ENCODE assay signal across 13 cellular contexts in the genomic region with DNA sequence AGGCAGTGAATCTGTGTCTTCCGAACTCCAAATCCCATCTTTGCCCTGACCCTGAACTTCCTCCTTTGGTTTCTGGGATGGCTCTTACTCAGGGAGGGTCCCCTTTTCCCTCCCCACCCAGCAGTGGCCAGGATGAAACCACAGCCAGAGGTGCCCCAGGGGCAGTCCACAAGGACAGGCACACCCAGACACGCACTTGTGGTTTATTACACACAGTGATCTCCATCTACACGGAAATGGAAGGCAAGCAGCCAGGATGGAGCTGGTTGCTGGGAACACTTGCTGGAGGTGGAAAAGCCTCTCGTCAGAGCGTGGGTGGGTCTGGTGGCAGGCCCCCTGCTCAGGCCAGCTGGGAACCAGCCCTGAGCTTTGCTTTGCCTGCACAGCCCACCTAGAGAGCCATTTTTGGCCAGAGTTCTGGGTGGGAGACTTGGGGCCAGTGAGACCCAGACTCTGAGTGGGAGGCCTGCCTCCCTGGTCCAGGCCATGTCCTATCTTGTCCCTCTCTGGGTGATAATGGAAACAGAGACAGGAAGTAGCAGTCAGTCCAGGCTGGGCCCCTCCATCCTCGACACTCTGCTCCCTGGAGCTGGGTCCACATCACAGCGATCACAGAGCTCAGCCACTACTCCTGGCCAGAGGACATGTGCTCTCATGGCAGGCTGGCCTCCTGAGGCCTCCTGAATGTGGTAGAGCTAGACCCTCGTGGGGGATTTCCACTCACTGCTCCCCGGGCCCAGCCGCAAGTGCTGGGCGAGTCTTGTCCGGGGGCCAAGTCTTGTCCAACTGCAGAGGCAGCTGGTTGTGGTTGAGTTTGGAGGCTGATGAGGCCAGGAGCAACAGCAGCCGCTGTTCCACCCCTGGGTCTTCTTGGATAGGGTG. TPM values are rescaled to one million over a fixed set of nuclear protein-coding genes. Genes with fewer than 3 reads are reported as not detected.
DNase-seq lines count a peak whose midpoint lies in the region; ATAC-seq, FAIRE-seq and TF ChIP-seq lines count a peak whose summit lies in the region.
"Had no signal": no experiment of that assay in that cellular context is flagged by ENCODE, and none has a peak within 500 bp of the region (broad histone marks: within the 10 kb centered on the region; RNA-seq: fewer than 3 reads in every experiment).

No MANE protein-coding gene starts in this region.

- H3K9ac ChIP-seq in H1 (replicated peaks in 1 of 4; ENCODE audit: extremely low read depth in 1 of 4, low read depth in 3 of 4, low read length in 3 of 4) = no peak overlapping the region

- peak overlapping the region; percentile 54 for H3K4ac ChIP-seq in H1 (replicated peaks; ENCODE audit: insufficient read length, low read depth, low read length)

- H3K27me3 ChIP-seq in Peyer's patch (no peaks in the 10 kb centered on the region), H1 (replicated peaks in 1 of 4; ENCODE audit: control insufficient read depth in 3 of 4, extremely low read depth in 1 of 4, insufficient read depth in 3 of 4, low read length in 3 of 4) (no peaks in the 10 kb centered on the region)

- H3K79me2 ChIP-seq in H1 (ENCODE audit: control insufficient read depth in 1 of 2, insufficient read depth in 2 of 2, low read length in 2 of 2) = no peaks in the 10 kb centered on the region

- TF ChIP-seq POLR2A in Peyer's patch (IDR thresholded peaks at IDR 0.05) (no peak), H1 (IDR thresholded peaks at IDR 0.05; ENCODE audit: control extremely low read depth in 1 of 2, low read depth in 2 of 2, low read length in 2 of 2) (no peak)

- POLR2A ChIA-PET in H1 (lab: Charles Lee; ENCODE audit: partially characterized antibody) (interaction anchor here (0.6 to 21.6 kb wide), 4 partner anchors 9 to 389 kb away, joined by 3 to 507 read pairs (median 3); a partner anchor contains a TSS), WTC11 (lab: Charles Lee) (no interaction called here)

- no peak overlapping the region for H3K56ac ChIP-seq in H1 (replicated peaks; ENCODE audit: insufficient read length, low read depth, low read length)

- no peak for TF ChIP-seq RAD21 in H1 (IDR thresholded peaks at IDR 0.05 in 1 of 2, conservative IDR thresholded peaks at IDR 0.05 in 1 of 2; ENCODE audit: low read depth in 2 of 2, low read length in 2 of 2)

- no peak for FAIRE-seq in H1 (lab: Jason Lieb, UNC)
- FAIRE-seq: A204.1, islet of Langerhans had no signal

- no peak overlapping the region for H2BK12ac ChIP-seq in H1 (ENCODE audit: low read depth, low read length)

- H3K18ac ChIP-seq in H1 (ENCODE audit: extremely low read depth, low read length) = no peak overlapping the region

- H3K79me1 ChIP-seq in H1 (ENCODE audit: low read depth, low read length) = no peaks in the 10 kb centered on the region; the same call in 1 of the 2 replicates

- H2AFZ ChIP-seq in H1 (ENCODE audit: low read length) = no peak overlapping the region

- H3K4me2 ChIP-seq in H1 (ENCODE audit: insufficient read depth in 1 of 2, low read depth in 2 of 2, low read length in 2 of 2) = no peak overlapping the region

- H3K36me3 ChIP-seq in Peyer's patch = no peaks in the 10 kb centered on the region
- H3K36me3 ChIP-seq in H1 (ENCODE audit: control insufficient read depth in 2 of 4, insufficient read depth in 4 of 4, low read length in 3 of 4) = no peaks in the 10 kb centered on the region

- no peak for DNase-seq in T-helper 2 cell treated with Interferon-gamma antibody and Interleukin-4, amounts not matched to agents 5 μg/mL and 100 μg/mL, for 36 hours (ENCODE audit: low spot score)
- DNase-seq in T-helper 2 cell (no peak), Peyer's patch (peak in 2 of 3 donors; percentile 69 to 82), H1 (ENCODE audit: low read depth in 1 of 2, low spot score in 2 of 2) (no peak), skeletal muscle cell (ENCODE audit: low read depth) (peak; percentile 8), WTC11 (ENCODE audit: low spot score) (no peak), kidney glomerular epithelial cell (lab: John Stamatoyannopoulos, UW) (no peak)
- DNase-seq: NCI-H1417 had no signal

- H3K27ac Mint-ChIP-seq in T-helper 2 cell treated with Interferon-gamma antibody and Interleukin-4, amounts not matched to agents 5 μg/mL and 100 μg/mL, for 36 hours = peak overlapping the region; percentile 75
- no peak overlapping the region for H3K27ac Mint-ChIP-seq in WTC11

- H3K36me3 Mint-ChIP-seq in T-helper 2 cell treated with Interferon-gamma antibody and Interleukin-4, amounts not matched to agents 5 μg/mL and 100 μg/mL, for 36 hours (ENCODE audit: low read depth) = no peaks in the 10 kb centered on the region
- H3K36me3 Mint-ChIP-seq in WTC11 = no peaks in the 10 kb centered on the region
- H3K36me3 Mint-ChIP-seq: activated naive CD4-positive, alpha-beta T cell treated with anti-CD3 and anti-CD28 coated beads, Interleukin-2, amount 50 U/mL, for 72 hours had no signal

- CTCF ChIA-PET in H1 (lab: Charles Lee; ENCODE audit: partially characterized antibody) = interaction anchor here (1.0 to 1.4 kb wide), 6 partner anchors 9 to 45 kb away, joined by 3 to 7 read pairs (median 4); no protein-coding TSS in a partner anchor
- CTCF ChIA-PET in WTC11 (lab: Charles Lee) = interaction anchor here (0.5 to 3.3 kb wide), 3 partner anchors 14 to 392 kb away, joined by 3 to 11 read pairs (median 3); a partner anchor contains a TSS

- ATAC-seq in WTC11 = no peak
- ATAC-seq in HG03045 (IDR thresholded peaks at IDR 0.05; ENCODE audit: unreplicated experiment) = no peak
- ATAC-seq: activated naive CD4-positive, alpha-beta T cell treated with anti-CD3 and anti-CD28 coated beads, Interleukin-2, amount 50 U/mL, for 72 hours had no signal

- H3K27ac ChIP-seq in Peyer's patch (peak overlapping the region in 3 of 4 donors; percentile 50 to 69 (median 68)), H1 (ENCODE audit: low read depth, low read length) (no peak overlapping the region)

- TF ChIP-seq CTCF in Peyer's patch (IDR thresholded peaks at IDR 0.05) = no peak
- TF ChIP-seq CTCF in H1 (IDR thresholded peaks at IDR 0.05; ENCODE audit: control extremely low read depth in 1 of 3, insufficient read depth in 1 of 3, low read depth in 1 of 3, low read length in 3 of 3) = no peak
- no peak for TF ChIP-seq CTCF in WTC11 (IDR thresholded peaks at IDR 0.05)

- H3K4me3 ChIP-seq in Peyer's patch (no peak overlapping the region), H1 (ENCODE audit: extremely low read depth in 1 of 4, insufficient read depth in 2 of 4, low read depth in 3 of 4, low read length in 4 of 4) (no peak overlapping the region), skeletal muscle cell (ENCODE audit: low read depth, low read length) (no peak overlapping the region)

- H2BK20ac ChIP-seq in H1 (ENCODE audit: low read length) = no peak overlapping the region

- no peak overlapping the region for H3K23ac ChIP-seq in H1 (ENCODE audit: insufficient read length)

- peak overlapping the region; percentile 15 for H3K4me3 Mint-ChIP-seq in T-helper 2 cell treated with Interferon-gamma antibody and Interleukin-4, amounts not matched to agents 5 μg/mL and 100 μg/mL, for 36 hours
- no peak overlapping the region for H3K4me3 Mint-ChIP-seq in WTC11

- H4K5ac ChIP-seq in H1 (ENCODE audit: insufficient read length, low read depth, low read length) = no peak overlapping the region

- peaks cover 26% of the 10 kb centered on the region for H3K4me1 Mint-ChIP-seq in T-helper 2 cell treated with Interferon-gamma antibody and Interleukin-4, amounts not matched to agents 5 μg/mL and 100 μg/mL, for 36 hours (ENCODE audit: low read depth)
- peaks cover 11% of the 10 kb centered on the region for H3K4me1 Mint-ChIP-seq in WTC11

- no peak overlapping the region for H2AK5ac ChIP-seq in H1 (ENCODE audit: low read depth, low read length)

- H3K14ac ChIP-seq in H1 (ENCODE audit: insufficient read length) = no peak overlapping the region

- peaks cover 2% of the 10 kb centered on the region; the same call in 1 of the 2 replicates for H3K23me2 ChIP-seq in H1 (ENCODE audit: low read depth, low read length)

- H2BK120ac ChIP-seq in H1 (replicated peaks; ENCODE audit: low read depth, low read length) = no peak overlapping the region

- peaks cover 5 to 46% (median 26%) of the 10 kb centered on the region in 4 donors for H3K4me1 ChIP-seq in Peyer's patch
- peaks cover 0 to 9% (median 1%) of the 10 kb centered on the region in 4 experiments; a peak in 5 of 7 replicates for H3K4me1 ChIP-seq in H1 (replicated peaks in 1 of 4; ENCODE audit: control insufficient read depth in 3 of 4, insufficient read depth in 4 of 4, low read length in 3 of 4)

- H2BK5ac ChIP-seq in H1 (ENCODE audit: low read depth, low read length) = no peak overlapping the region

- H3K9me3 ChIP-seq in Peyer's patch = no peaks in the 10 kb centered on the region
- H3K9me3 ChIP-seq in H1 (ENCODE audit: insufficient read depth in 2 of 2, low read depth in 1 of 2, low read length in 1 of 2) = no peaks in the 10 kb centered on the region

- no peaks in the 10 kb centered on the region for H4K20me1 ChIP-seq in H1 (replicated peaks in 1 of 2; ENCODE audit: control insufficient read depth in 1 of 2, insufficient read depth in 2 of 2, low read length in 2 of 2)

- H3K9me3 Mint-ChIP-seq in T-helper 2 cell treated with Interferon-gamma antibody and Interleukin-4, amounts not matched to agents 5 μg/mL and 100 μg/mL, for 36 hours = no peaks in the 10 kb centered on the region
- no peaks in the 10 kb centered on the region for H3K9me3 Mint-ChIP-seq in WTC11
- H3K9me3 Mint-ChIP-seq: activated naive CD4-positive, alpha-beta T cell treated with anti-CD3 and anti-CD28 coated beads, Interleukin-2, amount 50 U/mL, for 72 hours had no signal

- no peak for TF ChIP-seq EP300 in H1 (IDR thresholded peaks at IDR 0.05; ENCODE audit: borderline replicate concordance in 1 of 2, low read depth in 2 of 2, low read length in 2 of 2)

- H4K8ac ChIP-seq in H1 (ENCODE audit: extremely low read depth, insufficient read depth, low read length) = peak overlapping the region; percentile 25; the same call in 1 of the 2 replicates

- 0 out of 2 replicates have a peak overlapping the region, but pooled peaks have one; percentile 26 for H2BK15ac ChIP-seq in H1 (ENCODE audit: low read length)

- WGBS in H1 (ENCODE audit: extremely low coverage in 1 of 2, insufficient coverage in 1 of 2, insufficient read length in 1 of 2, insufficient replicate concordance in 2 of 2, low coverage in 1 of 2, low lambda C conversion rate in 2 of 2, missing lambda C conversion rate in 1 of 2), 2 experiments = 89% methylated on average over 13 of the region's 13 CpGs; no CpG with 5 or more reads in 1 of the 2 experiments

- no peaks in the 10 kb centered on the region for H3K27me3 Mint-ChIP-seq in T-helper 2 cell treated with Interferon-gamma antibody and Interleukin-4, amounts not matched to agents 5 μg/mL and 100 μg/mL, for 36 hours (ENCODE audit: low read depth)
- no peaks in the 10 kb centered on the region for H3K27me3 Mint-ChIP-seq in WTC11 (ENCODE audit: low read depth)

- H4K91ac ChIP-seq in H1 (replicated peaks; ENCODE audit: insufficient read length, low read length) = no peak overlapping the region

RNA-seq across cellular contexts. Expression of a gene that starts 5.1 kb away (rescaled TPM):
- total RNA-seq in Peyer's patch (100 to 1,000 TPM; 180 to 441 (median 280) TPM), WTC11 (2021) (30.9 to 41.7 TPM (median 31.7 TPM) in 3 replicates)
- 29.5 and 32.1 TPM in 2 replicates for total RNA-seq in H1 (2021; fragmentation: NEBNext Ultra II Directional; extraction: Animal tissue kit (Norgen Biotek cat#: 25700))
- polyA plus RNA-seq in H1 (2011; rRNA removed) = 25.1 and 33.4 TPM in 2 replicates
- 35.7 TPM for polyA plus RNA-seq in H1 (2011; cell fraction: cytosol; rRNA removed)
- polyA plus RNA-seq in H1 (2011; cell fraction: nucleus; rRNA removed) = 106 TPM
- 22.0 to 26.7 TPM (median 22.5 TPM) in 4 replicates for polyA plus RNA-seq in H1 (2012, experiment 1 of 2)
- 9.1 TPM for polyA plus RNA-seq in H1 (2012, experiment 2 of 2)
- 10.9 TPM for polyA plus RNA-seq in H1 (2013, experiment 1 of 2)
- 7.7 TPM for polyA plus RNA-seq in H1 (2013, experiment 2 of 2)
- 44.1 and 62.2 TPM in 2 replicates for polyA minus RNA-seq in H1 (2011; rRNA and poly(A)+ RNA removed)
- 25.1 TPM for polyA minus RNA-seq in H1 (2011; cell fraction: cytosol; rRNA and poly(A)+ RNA removed)
- polyA minus RNA-seq in H1 (2011; cell fraction: nucleus; rRNA and poly(A)+ RNA removed) = 91.2 TPM

RNA-seq across cellular contexts. Expression of a gene that starts 33.3 kb away (rescaled TPM):
- total RNA-seq in Peyer's patch (100 to 1,000 TPM in 1 of 4 donors, 10 to 100 TPM in 3; 74.8 to 135 (median 81.4) TPM), WTC11 (2021) (414 to 457 TPM (median 419 TPM) in 3 replicates)
- total RNA-seq in H1 (2021; fragmentation: NEBNext Ultra II Directional; extraction: Animal tissue kit (Norgen Biotek cat#: 25700)) = 556 and 563 TPM in 2 replicates
- 350 and 373 TPM in 2 replicates for polyA plus RNA-seq in H1 (2011; rRNA removed)
- 393 TPM for polyA plus RNA-seq in H1 (2011; cell fraction: cytosol; rRNA removed)
- 141 TPM for polyA plus RNA-seq in H1 (2011; cell fraction: nucleus; rRNA removed)
- polyA plus RNA-seq in H1 (2012, experiment 1 of 2) = 386 to 417 TPM (median 389 TPM) in 4 replicates
- 229 TPM for polyA plus RNA-seq in H1 (2012, experiment 2 of 2)
- polyA plus RNA-seq in H1 (2013, experiment 1 of 2) = 302 TPM
- 299 TPM for polyA plus RNA-seq in H1 (2013, experiment 2 of 2)
- 74.5 and 90.5 TPM in 2 replicates for polyA minus RNA-seq in H1 (2011; rRNA and poly(A)+ RNA removed)
- 107 TPM for polyA minus RNA-seq in H1 (2011; cell fraction: cytosol; rRNA and poly(A)+ RNA removed)
- polyA minus RNA-seq in H1 (2011; cell fraction: nucleus; rRNA and poly(A)+ RNA removed) = 87.5 TPM

RNA-seq across cellular contexts. Expression of a gene that starts 50.5 kb away (rescaled TPM):
- total RNA-seq in Peyer's patch = not detected
- total RNA-seq in H1 (2021; fragmentation: NEBNext Ultra II Directional; extraction: Animal tissue kit (Norgen Biotek cat#: 25700)) = 0.13 TPM in 1 of 2 replicates, not detected in the other
- not detected in 2 replicates for polyA plus RNA-seq in H1 (2011; rRNA removed)
- polyA plus RNA-seq in H1 (2011; cell fraction: cytosol; rRNA removed) = not detected
- polyA plus RNA-seq in H1 (2011; cell fraction: nucleus; rRNA removed) = 0.06 TPM
- not detected in 4 replicates for polyA plus RNA-seq in H1 (2012, experiment 1 of 2)
- not detected for polyA plus RNA-seq in H1 (2012, experiment 2 of 2)
- not detected for polyA plus RNA-seq in H1 (2013, experiment 1 of 2)
- polyA plus RNA-seq in H1 (2013, experiment 2 of 2) = not detected
- polyA minus RNA-seq in H1 (2011; rRNA and poly(A)+ RNA removed) = not detected in 2 replicates
- polyA minus RNA-seq in H1 (2011; cell fraction: cytosol; rRNA and poly(A)+ RNA removed) = not detected
- not detected for polyA minus RNA-seq in H1 (2011; cell fraction: nucleus; rRNA and poly(A)+ RNA removed)
- total RNA-seq in WTC11 (2021) = not detected in 3 replicates
- total RNA-seq: activated naive CD4-positive, alpha-beta T cell treated with anti-CD3 and anti-CD28 coated beads, Interleukin-2, amount 50 U/mL, for 72 hours; endothelial cell of umbilical vein had no signal
- polyA plus RNA-seq: endothelial cell of umbilical vein had no signal

Comparison
In these comparisons a context has a peak if more than half of its experiments do, and no peak if none do; other contexts are left out.
1. DNase-seq: peak in Peyer's patch (2 of 3) and skeletal muscle cell (single experiment); none in T-helper 2 cell treated with Interferon-gamma antibody and Interleukin-4, amounts not matched to agents 5 μg/mL and 100 μg/mL, for 36 hours (single experiment), T-helper 2 cell (0 of 5), H1 (0 of 2), WTC11 (single experiment) and kidney glomerular epithelial cell (single experiment).